In genomic region chr7:129438839-129439640, GRCh38 we compare ENCODE assay signal across 8 cellular contexts. TPM values are rescaled to one million over a fixed set of nuclear protein-coding genes. Genes with fewer than 3 reads are reported as not detected.
DNase-seq lines count a peak whose midpoint lies in the region; ATAC-seq and TF ChIP-seq lines count a peak whose summit lies in the region.

No MANE protein-coding gene starts in this region.

- intact Hi-C loops in Calu3 (cut with micrococcal nuclease; ENCODE audit: unreplicated experiment) (no loop called here), gastrocnemius medialis (cut with DNase I; ENCODE audit: low total_unique reads) (no loop called here), cardiac septum (cut with DNase I) (no loop called here), tibial artery (cut with DNase I; ENCODE audit: low total_unique reads) (no loop called here)
- intact Hi-C loops in CD8-positive, alpha-beta T cell (cut with DNase I, micrococcal nuclease) = no loop called here

- no peak for TF ChIP-seq CTCF in Calu3 (IDR thresholded peaks at IDR 0.05; ENCODE audit: unreplicated experiment)
- TF ChIP-seq CTCF in gastrocnemius medialis (IDR thresholded peaks at IDR 0.05 in 4 of 5, conservative IDR thresholded peaks at IDR 0.05 in 1 of 5) = no peak
- no peak for TF ChIP-seq CTCF in tibial artery (IDR thresholded peaks at IDR 0.05)
- TF ChIP-seq CTCF in CD8-positive, alpha-beta T cell (IDR thresholded peaks at IDR 0.05) = no peak

- H3K27me3 Mint-ChIP-seq in Calu3 (ENCODE audit: unreplicated experiment) = no peaks in the 10 kb centered on the region
- peaks cover 17% of the 10 kb centered on the region for H3K27me3 Mint-ChIP-seq in activated naive CD8-positive, alpha-beta T cell treated with anti-CD3 and anti-CD28 coated beads, Interleukin-2, amount 50 U/mL, for 24 hours
- peaks cover 26% of the 10 kb centered on the region for H3K27me3 Mint-ChIP-seq in CD8-positive, alpha-beta T cell (ENCODE audit: low read depth)

- no peaks in the 10 kb centered on the region for H3K9me3 Mint-ChIP-seq in Calu3 (ENCODE audit: low read depth, unreplicated experiment)
- H3K9me3 Mint-ChIP-seq in activated naive CD8-positive, alpha-beta T cell treated with anti-CD3 and anti-CD28 coated beads, Interleukin-2, amount 50 U/mL, for 24 hours = no peaks in the 10 kb centered on the region
- H3K9me3 Mint-ChIP-seq in CD8-positive, alpha-beta T cell = no peaks in the 10 kb centered on the region

- POLR2A ChIA-PET in CD8-positive, alpha-beta T cell (lab: Charles Lee) = no interaction called here

- H3K27ac ChIP-seq in gastrocnemius medialis = peak overlapping the region; percentile 5 to 87 (median 67)
- no peak overlapping the region for H3K27ac ChIP-seq in tibial artery
- no peak overlapping the region for H3K27ac ChIP-seq in CD8-positive, alpha-beta T cell (ENCODE audit: low read depth, low read length)

- CTCF ChIA-PET in Calu3 (lab: Charles Lee) = interaction anchor here (0.8 to 1.9 kb wide), 3 partner anchors 63 to 214 kb away, joined by 3 to 7 read pairs (median 6); partner anchors contain the start of gene AHCYL2
- CTCF ChIA-PET in CD8-positive, alpha-beta T cell (lab: Charles Lee) = interaction anchor here (1.4 kb wide), 1 partner anchor 35 kb away, joined by 3 read pairs; no protein-coding TSS in a partner anchor

- peak overlapping the region; percentile 62 for H3K27ac Mint-ChIP-seq in Calu3 (ENCODE audit: unreplicated experiment)
- H3K27ac Mint-ChIP-seq in activated naive CD8-positive, alpha-beta T cell treated with anti-CD3 and anti-CD28 coated beads, Interleukin-2, amount 50 U/mL, for 24 hours = peak overlapping the region; percentile 98
- no peak overlapping the region for H3K27ac Mint-ChIP-seq in CD8-positive, alpha-beta T cell

- H3K27me3 ChIP-seq in gastrocnemius medialis (no peaks in the 10 kb centered on the region), tibial artery (peaks cover 0 to 3% of the 10 kb centered on the region in 2 donors)
- no peaks in the 10 kb centered on the region for H3K27me3 ChIP-seq in CD8-positive, alpha-beta T cell (ENCODE audit: insufficient read depth, low read length)

- H3K9me3 ChIP-seq in gastrocnemius medialis (no peaks in the 10 kb centered on the region), tibial artery (no peaks in the 10 kb centered on the region)
- H3K9me3 ChIP-seq in CD8-positive, alpha-beta T cell (ENCODE audit: low read length) = no peaks in the 10 kb centered on the region

- peaks cover 12% of the 10 kb centered on the region for H3K36me3 Mint-ChIP-seq in Calu3 (ENCODE audit: insufficient read depth, unreplicated experiment)
- peaks cover 53% of the 10 kb centered on the region for H3K36me3 Mint-ChIP-seq in activated naive CD8-positive, alpha-beta T cell treated with anti-CD3 and anti-CD28 coated beads, Interleukin-2, amount 50 U/mL, for 24 hours (ENCODE audit: low read depth)
- no peaks in the 10 kb centered on the region for H3K36me3 Mint-ChIP-seq in CD8-positive, alpha-beta T cell

- peak; percentile 79 for ATAC-seq in activated naive CD8-positive, alpha-beta T cell treated with anti-CD3 and anti-CD28 coated beads, Interleukin-2, amount 50 U/mL, for 24 hours
- ATAC-seq in gastrocnemius medialis (peak; percentile 47 to 74), HG02884 (IDR thresholded peaks at IDR 0.05; ENCODE audit: unreplicated experiment) (no peak)
- ATAC-seq in CD8-positive, alpha-beta T cell = no peak

- BruUV-seq in Calu3 (replicated peaks; lab: Mats Ljungman, UMichigan) = no TSS peak

- peak; percentile 27 for DNase-seq in Calu3
- DNase-seq in NCI-H82 treated with DMSO at 0.1 percent for 48 hours (lab: John Stamatoyannopoulos, UW; ENCODE audit: unreplicated experiment) = peak; percentile 70
- peak; percentile 57 for DNase-seq in activated naive CD8-positive, alpha-beta T cell treated with anti-CD3 and anti-CD28 coated beads, Interleukin-2, amount 50 U/mL, for 24 hours
- DNase-seq in gastrocnemius medialis = no peak
- no peak for DNase-seq in cardiac septum (ENCODE audit: low spot score)
- DNase-seq in tibial artery = no peak
- DNase-seq in CD8-positive, alpha-beta T cell = no peak

- no peak for TF ChIP-seq POLR2A in gastrocnemius medialis (IDR thresholded peaks at IDR 0.05)

- H3K4me3 ChIP-seq in gastrocnemius medialis = no peak overlapping the region
- H3K4me3 ChIP-seq in tibial artery = no peak overlapping the region
- H3K4me3 ChIP-seq in CD8-positive, alpha-beta T cell (ENCODE audit: low read depth, low read length) = no peak overlapping the region

- in situ Hi-C loops in gastrocnemius medialis (cut with MboI; ENCODE audit: low sequenced_read_pairs in 4 of 4) = no loop called here

- no peak overlapping the region for H3K4me3 Mint-ChIP-seq in Calu3 (ENCODE audit: low read depth, unreplicated experiment)
- peak overlapping the region; percentile 57 for H3K4me3 Mint-ChIP-seq in activated naive CD8-positive, alpha-beta T cell treated with anti-CD3 and anti-CD28 coated beads, Interleukin-2, amount 50 U/mL, for 24 hours
- no peak overlapping the region for H3K4me3 Mint-ChIP-seq in CD8-positive, alpha-beta T cell

- H3K4me1 ChIP-seq in gastrocnemius medialis = peaks cover 32 to 62% of the 10 kb centered on the region in 2 donors
- H3K4me1 ChIP-seq in tibial artery = peaks cover 0 to 8% (median 6%) of the 10 kb centered on the region in 4 donors
- H3K4me1 ChIP-seq in CD8-positive, alpha-beta T cell (ENCODE audit: insufficient read depth, low read length) = peaks cover 6% of the 10 kb centered on the region

- H3K36me3 ChIP-seq in gastrocnemius medialis = no peaks in the 10 kb centered on the region
- H3K36me3 ChIP-seq in tibial artery = no peaks in the 10 kb centered on the region
- no peaks in the 10 kb centered on the region for H3K36me3 ChIP-seq in CD8-positive, alpha-beta T cell (ENCODE audit: insufficient read depth, low read length)

- peaks cover 28% of the 10 kb centered on the region for H3K4me1 Mint-ChIP-seq in Calu3 (ENCODE audit: low read depth, unreplicated experiment)
- H3K4me1 Mint-ChIP-seq in activated naive CD8-positive, alpha-beta T cell treated with anti-CD3 and anti-CD28 coated beads, Interleukin-2, amount 50 U/mL, for 24 hours = peaks cover 52% of the 10 kb centered on the region
- H3K4me1 Mint-ChIP-seq in CD8-positive, alpha-beta T cell (ENCODE audit: low read depth) = peaks cover 5% of the 10 kb centered on the region

RNA-seq across cellular contexts. Expression of gene STRIP2, which starts 4.8 kb away (rescaled TPM):
- total RNA-seq in Calu3 (2022) (10.1 and 13.2 TPM in 2 replicates), gastrocnemius medialis (10 to 100 TPM; 14.3 to 43.9 (median 24.7) TPM), cardiac septum (20.4 TPM)
- total RNA-seq in CD8-positive, alpha-beta T cell = under 1 TPM in 1 of 2 experiments, not detected in 1; 0.19 TPM

Comparison
In these comparisons a context has a peak if more than half of its experiments do, and no peak if none do; other contexts are left out.
1. DNase-seq: peak in Calu3 (single experiment), NCI-H82 treated with DMSO at 0.1 percent for 48 hours (single experiment) and activated naive CD8-positive, alpha-beta T cell treated with anti-CD3 and anti-CD28 coated beads, Interleukin-2, amount 50 U/mL, for 24 hours (single experiment); none in gastrocnemius medialis (0 of 2), cardiac septum (single experiment), tibial artery (0 of 2) and CD8-positive, alpha-beta T cell (0 of 7).
2. ATAC-seq: peak in activated naive CD8-positive, alpha-beta T cell treated with anti-CD3 and anti-CD28 coated beads, Interleukin-2, amount 50 U/mL, for 24 hours (single experiment) and gastrocnemius medialis (2 of 2); none in HG02884 (single experiment) and CD8-positive, alpha-beta T cell (single experiment).
3. H3K27ac ChIP-seq: peak in gastrocnemius medialis (4 of 4); none in tibial artery (0 of 2) and CD8-positive, alpha-beta T cell (single experiment).